ENCODE assay signal across 9 cellular contexts in the genomic region with DNA sequence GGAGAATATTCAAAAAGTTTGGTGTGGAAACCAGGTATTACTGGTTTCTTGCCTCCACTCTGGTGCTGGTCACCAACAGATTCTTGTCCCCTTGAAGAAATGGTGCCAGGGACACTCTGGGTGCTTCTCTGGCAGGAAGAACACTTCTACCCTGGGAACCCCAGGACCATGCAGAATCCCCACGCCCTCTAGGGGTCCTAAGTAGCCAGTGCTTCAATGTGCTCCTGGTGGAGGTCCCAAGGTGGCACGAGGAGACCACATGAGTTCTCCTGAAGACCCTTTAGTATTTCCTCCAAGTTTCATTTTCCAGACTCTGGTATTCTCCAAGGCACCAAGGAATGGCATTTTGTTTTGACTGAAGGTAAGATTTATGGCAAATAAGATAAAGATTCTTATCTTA.
A peak's percentile ranks its signal among the peaks of the same experiment; 100 is the strongest.
DNase-seq lines count a peak whose midpoint lies in the region; ATAC-seq, FAIRE-seq and TF ChIP-seq lines count a peak whose summit lies in the region.
"Had no signal": no experiment of that assay in that cellular context is flagged by ENCODE, and none has a peak within 500 bp of the region (broad histone marks: within the 10 kb centered on the region; RNA-seq: fewer than 3 reads in every experiment).

No MANE protein-coding gene starts in this region.

- H3K27me3 ChIP-seq in K562 (ENCODE audit: control insufficient read depth in 2 of 2, insufficient read depth in 2 of 2, low read length in 2 of 2), result no peaks in the 10 kb centered on the region
- H3K27me3 ChIP-seq in Peyer's patch, result no peaks in the 10 kb centered on the region
- no peaks in the 10 kb centered on the region for H3K27me3 ChIP-seq in body of pancreas

- H3K9ac ChIP-seq in K562 (ENCODE audit: insufficient read depth in 1 of 2, low read depth in 2 of 2, low read length in 2 of 2), result no peak overlapping the region

- POLR2A ChIA-PET in K562 (lab: Yijun Ruan, JAX), result interaction anchor here (0.6 kb wide), 1 partner anchor 45 kb away, joined by 3 read pairs; no protein-coding TSS in a partner anchor

- H3K36me3 ChIP-seq in K562 (ENCODE audit: control insufficient read depth, insufficient read depth, low read length) (no peaks in the 10 kb centered on the region), Peyer's patch (no peaks in the 10 kb centered on the region), body of pancreas (replicated peaks in 1 of 2; ENCODE audit: insufficient read depth in 1 of 2, low read depth in 2 of 2) (no peaks in the 10 kb centered on the region)

- no peaks in the 10 kb centered on the region for H3K9me3 ChIP-seq in K562 (replicated peaks; ENCODE audit: control insufficient read depth, insufficient read depth, low read depth, low read length)
- H3K9me3 ChIP-seq in Peyer's patch, result no peaks in the 10 kb centered on the region
- H3K9me3 ChIP-seq in body of pancreas, result peaks cover 0 to 3% (median 1%) of the 10 kb centered on the region in 3 donors

- TF ChIP-seq POLR2A in K562 (conservative IDR thresholded peaks at IDR 0.05), result no peak
- TF ChIP-seq POLR2A in Peyer's patch (IDR thresholded peaks at IDR 0.05), result no peak
- no peak for TF ChIP-seq POLR2A in body of pancreas (IDR thresholded peaks at IDR 0.05)

- ATAC-seq in K562 (peak; percentile 88), body of pancreas (no peak), HG03354 (IDR thresholded peaks at IDR 0.05; ENCODE audit: poor library complexity, severe bottlenecking, unreplicated experiment) (no peak)

- in situ Hi-C loops in GM13976 (cut with MboI; ENCODE audit: low sequenced_read_pairs, unreplicated experiment), result no loop called here
- in situ Hi-C loops in K562 (cut with MboI), result no loop called here

- H3K4me3 ChIP-seq in AG09309 (ENCODE audit: control insufficient read depth, low read depth, low read length) (no peak overlapping the region), K562 (no peak overlapping the region), Peyer's patch (no peak overlapping the region), body of pancreas (no peak overlapping the region)
- H3K4me3 ChIP-seq in Jurkat, Clone E6-1 (ENCODE audit: low read length), result peak overlapping the region; percentile 7

- peak in 1 of 2 experiments; percentile 27; a peak in 2 of 4 replicates for TF ChIP-seq RAD21 in K562 (CRISPR knock-in tag; conservative IDR thresholded peaks at IDR 0.05 in 1 of 2, IDR thresholded peaks at IDR 0.05 in 1 of 2)

- H3K79me2 ChIP-seq in K562 (ENCODE audit: control insufficient read depth, insufficient read depth, low read length), result no peaks in the 10 kb centered on the region

- H3K27ac ChIP-seq in K562 (ENCODE audit: extremely low read depth, low read depth, low read length) (no peak overlapping the region), Peyer's patch (no peak overlapping the region), body of pancreas (no peak overlapping the region)

- TF ChIP-seq EP300 in K562 (IDR thresholded peaks at IDR 0.05; ENCODE audit: low read length), result no peak

- no peaks in the 10 kb centered on the region for H4K20me1 ChIP-seq in K562 (replicated peaks; ENCODE audit: control insufficient read depth, insufficient read depth, low read length)

- peak; percentile 40 for FAIRE-seq in K562 (lab: Jason Lieb, UNC)
- FAIRE-seq: endometrium had no signal

- no peak overlapping the region for H3K4me2 ChIP-seq in K562 (ENCODE audit: insufficient read depth, low read length)

- DNase-seq in AG09309 (ENCODE audit: low read depth) (no peak), GM13976 (ENCODE audit: low spot score) (peak; percentile 29), K562 (ENCODE audit: extremely low read depth in 1 of 4, low spot score in 3 of 4) (peak; percentile 26 to 48 (median 42)), Peyer's patch (no peak), body of pancreas (no peak), A172 (ENCODE audit: low spot score) (no peak)
- DNase-seq in Jurkat, Clone E6-1 (ENCODE audit: low read depth, low spot score), result peak; percentile 84

- CTCF ChIA-PET in K562 (lab: Yijun Ruan, JAX; ENCODE audit: low intra/inter-chr PET ratio), result no interaction called here

- no peaks in the 10 kb centered on the region for H3K9me1 ChIP-seq in K562 (ENCODE audit: control insufficient read depth, insufficient read depth, low read length)

- no TSS peak for BruUV-seq in K562 (replicated peaks; lab: Mats Ljungman, UMichigan)

- intact Hi-C loops in K562 (cut with micrococcal nuclease) (loop anchor here (5.0 kb wide), 1 partner anchor 159 kb away; no protein-coding TSS in a partner anchor), body of pancreas (cut with DNase I) (no loop called here)

- no peak overlapping the region for H2AFZ ChIP-seq in K562 (ENCODE audit: low read depth, low read length)

- H3K4me1 ChIP-seq in K562 (replicated peaks in 1 of 2; ENCODE audit: control insufficient read depth in 2 of 2, insufficient read depth in 2 of 2, low read length in 2 of 2) (peaks cover 0 to 8% of the 10 kb centered on the region in 2 experiments; a peak in 2 of 5 replicates), Peyer's patch (no peaks in the 10 kb centered on the region), body of pancreas (no peaks in the 10 kb centered on the region)

- TF ChIP-seq CTCF in AG09309 (IDR thresholded peaks at IDR 0.05; ENCODE audit: control insufficient read depth, insufficient read depth, low read depth, low read length, missing control alignments) (peak; percentile 72), GM13976 (IDR thresholded peaks at IDR 0.05; ENCODE audit: borderline replicate concordance, control extremely low read depth, extremely low read depth, insufficient read depth, missing control alignments) (peak; percentile 36), K562 (IDR thresholded peaks at IDR 0.05 in 2 of 3, conservative IDR thresholded peaks at IDR 0.05 in 1 of 3; ENCODE audit: insufficient read depth in 2 of 3, low read depth in 1 of 3, low read length in 3 of 3) (peak; percentile 50 to 63 (median 62); a peak in 5 of 6 replicates), Peyer's patch (IDR thresholded peaks at IDR 0.05) (no peak), body of pancreas (IDR thresholded peaks at IDR 0.05) (peak in 1 of 7 experiments; percentile 6)

- WGBS in K562 (ENCODE audit: insufficient coverage, low coverage, missing lambda C conversion rate), result 0% methylated on average over 2 of the region's 2 CpGs
- WGBS in body of pancreas, 2 donors, result 33 to 37% methylated on average over 2 of the region's 2 CpGs

TF ChIP-seq in K562, 482 proteins besides CTCF, POLR2A, EP300 and RAD21:
- TF ChIP-seq CHD4 (IDR thresholded peaks at IDR 0.05; ENCODE audit: insufficient read depth, insufficient replicate concordance, low read depth, low read length, poor library complexity, severe bottlenecking), result no peak
- no peak for TF ChIP-seq ZSCAN32 (CRISPR knock-in tag; IDR thresholded peaks at IDR 0.05)
- TF ChIP-seq, protein P1, sequence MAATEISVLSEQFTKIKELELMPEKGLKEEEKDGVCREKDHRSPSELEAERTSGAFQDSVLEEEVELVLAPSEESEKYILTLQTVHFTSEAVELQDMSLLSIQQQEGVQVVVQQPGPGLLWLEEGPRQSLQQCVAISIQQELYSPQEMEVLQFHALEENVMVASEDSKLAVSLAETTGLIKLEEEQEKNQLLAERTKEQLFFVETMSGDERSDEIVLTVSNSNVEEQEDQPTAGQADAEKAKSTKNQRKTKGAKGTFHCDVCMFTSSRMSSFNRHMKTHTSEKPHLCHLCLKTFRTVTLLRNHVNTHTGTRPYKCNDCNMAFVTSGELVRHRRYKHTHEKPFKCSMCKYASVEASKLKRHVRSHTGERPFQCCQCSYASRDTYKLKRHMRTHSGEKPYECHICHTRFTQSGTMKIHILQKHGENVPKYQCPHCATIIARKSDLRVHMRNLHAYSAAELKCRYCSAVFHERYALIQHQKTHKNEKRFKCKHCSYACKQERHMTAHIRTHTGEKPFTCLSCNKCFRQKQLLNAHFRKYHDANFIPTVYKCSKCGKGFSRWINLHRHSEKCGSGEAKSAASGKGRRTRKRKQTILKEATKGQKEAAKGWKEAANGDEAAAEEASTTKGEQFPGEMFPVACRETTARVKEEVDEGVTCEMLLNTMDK (IDR thresholded peaks at IDR 0.05; ENCODE audit: borderline replicate concordance, insufficient read depth, low read depth, low read length, poor library complexity, severe bottlenecking), result peak; percentile 31
- TF ChIP-seq, protein P2, sequence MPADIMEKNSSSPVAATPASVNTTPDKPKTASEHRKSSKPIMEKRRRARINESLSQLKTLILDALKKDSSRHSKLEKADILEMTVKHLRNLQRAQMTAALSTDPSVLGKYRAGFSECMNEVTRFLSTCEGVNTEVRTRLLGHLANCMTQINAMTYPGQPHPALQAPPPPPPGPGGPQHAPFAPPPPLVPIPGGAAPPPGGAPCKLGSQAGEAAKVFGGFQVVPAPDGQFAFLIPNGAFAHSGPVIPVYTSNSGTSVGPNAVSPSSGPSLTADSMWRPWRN (IDR thresholded peaks at IDR 0.05; ENCODE audit: low read depth), result no peak
- 0 out of 2 replicates have a peak, but pooled peaks have one; percentile 20 for TF ChIP-seq SMC3 (conservative IDR thresholded peaks at IDR 0.05; ENCODE audit: insufficient read depth, low read depth, low read length)
- TF ChIP-seq, protein P3, sequence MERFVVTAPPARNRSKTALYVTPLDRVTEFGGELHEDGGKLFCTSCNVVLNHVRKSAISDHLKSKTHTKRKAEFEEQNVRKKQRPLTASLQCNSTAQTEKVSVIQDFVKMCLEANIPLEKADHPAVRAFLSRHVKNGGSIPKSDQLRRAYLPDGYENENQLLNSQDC (CRISPR knock-in tag; IDR thresholded peaks at IDR 0.05), result no peak
- no peak for TF ChIP-seq PCBP2 (IDR thresholded peaks at IDR 0.05; ENCODE audit: low read depth, low read length, poor library complexity, severe bottlenecking)

Comparison
In these comparisons a context has a peak if more than half of its experiments do, and no peak if none do; other contexts are left out.
1. DNase-seq: peak in GM13976 (single experiment), Jurkat, Clone E6-1 (single experiment) and K562 (4 of 4); none in AG09309 (single experiment), Peyer's patch (0 of 3), body of pancreas (0 of 4) and A172 (single experiment).
2. CTCF ChIP-seq: peak in AG09309 (single experiment), GM13976 (single experiment) and K562 (3 of 3); none in Peyer's patch (0 of 6).